22 cellular contexts compared by ENCODE assay signal in genomic region chr15:40458495-40459371, GRCh38.
"Had no signal": no experiment of that assay in that cellular context is flagged by ENCODE, and none has a peak within 500 bp of the region (broad histone marks: within the 10 kb centered on the region; RNA-seq: fewer than 3 reads in every experiment).

No MANE protein-coding gene starts in this region.

- H3K9ac ChIP-seq: parathyroid adenoma had no signal

- H3K27me3 ChIP-seq: adrenal gland, ascending aorta, brain microvascular endothelial cell, dorsolateral prefrontal cortex, esophagus muscularis mucosa, testis had no signal

- H3K4me3 ChIP-seq: adrenal gland, ascending aorta, dorsolateral prefrontal cortex, esophagus muscularis mucosa, testis had no signal

- H2AFZ ChIP-seq: parathyroid adenoma had no signal

- H3K27ac ChIP-seq: adrenal gland, ascending aorta, brain microvascular endothelial cell, dorsolateral prefrontal cortex, esophagus muscularis mucosa, parathyroid adenoma, testis had no signal

- H3K4me1 ChIP-seq: parathyroid adenoma had no signal

- DNase-seq: activated T-cell treated with anti-CD3 and anti-CD28 coated beads, Interleukin-2, amount 50 U/mL, for 24 hours; adrenal gland; brain microvascular endothelial cell; central memory CD4-positive, alpha-beta T cell; dorsolateral prefrontal cortex; effector memory CD8-positive, alpha-beta T cell; glutamatergic neuron; hippocampal formation; mesenchymal stem cell; small intestine; stimulated activated CD4-positive, alpha-beta T cell treated with anti-CD3 and anti-CD28 coated beads, Interleukin-15, amount 100 ng/mL, for 24 hours; stimulated activated naive B cell treated with anti-CD40 and anti-IgM and Interleukin-4, amounts not matched to agents 10 μg/mL and 1 μg/mL and 100 μg/mL, for 72 hours; T1000; testis had no signal

- H3K9me3 ChIP-seq: adrenal gland, ascending aorta, esophagus muscularis mucosa, testis had no signal

- FAIRE-seq: colon, frontal cortex, small intestine had no signal

- ATAC-seq: activated T-helper 17 cell treated with anti-CD3 and anti-CD28 coated beads, Interleukin-2, amount 50 U/mL, for 72 hours; effector memory CD8-positive, alpha-beta T cell; sciatic nerve; stimulated activated naive B cell treated with anti-CD40 and anti-IgM and Interleukin-4, amounts not matched to agents 10 μg/mL and 1 μg/mL and 100 μg/mL, for 72 hours; WTC11 had no signal
